ENCODE assay signal across 11 cellular contexts in genomic region chr4:57854748-57855147, GRCh38.
DNase-seq lines count a peak whose midpoint lies in the region; ATAC-seq and TF ChIP-seq lines count a peak whose summit lies in the region.
"Had no signal": no experiment of that assay in that cellular context is flagged by ENCODE, and none has a peak within 500 bp of the region (broad histone marks: within the 10 kb centered on the region; RNA-seq: fewer than 3 reads in every experiment).

No MANE protein-coding gene starts in this region.

- H3K4me1 ChIP-seq in right cardiac atrium (ENCODE audit: control insufficient read depth, insufficient read depth, low read length) (no peaks in the 10 kb centered on the region), right atrium auricular region (no peaks in the 10 kb centered on the region), ascending aorta (no peaks in the 10 kb centered on the region), colonic mucosa (no peaks in the 10 kb centered on the region)

- 27% methylated on average over 3 of the region's 3 CpGs for WGBS in right cardiac atrium

- H3K27ac Mint-ChIP-seq in CD14-positive monocyte: no peak overlapping the region

- no peaks in the 10 kb centered on the region for H3K9me3 ChIP-seq in right cardiac atrium (ENCODE audit: control insufficient read depth, low read length)
- H3K9me3 ChIP-seq in right atrium auricular region: no peaks in the 10 kb centered on the region
- H3K9me3 ChIP-seq in ascending aorta: no peaks in the 10 kb centered on the region
- no peaks in the 10 kb centered on the region for H3K9me3 ChIP-seq in colonic mucosa

- peak overlapping the region in 1 of 2 donors; percentile 31 for H3K4me3 Mint-ChIP-seq in CD14-positive monocyte

- no peak for ATAC-seq in right cardiac atrium
- ATAC-seq in HG03066 (IDR thresholded peaks at IDR 0.05; ENCODE audit: low read depth, unreplicated experiment): peak; percentile 52
- ATAC-seq: SK-N-SH treated with all-trans-retinoic acid at 6 μM for 48 hours had no signal

- H3K27ac ChIP-seq in right cardiac atrium (ENCODE audit: low read length) (no peak overlapping the region), right atrium auricular region (no peak overlapping the region), ascending aorta (no peak overlapping the region), colonic mucosa (no peak overlapping the region)

- intact Hi-C loops in right cardiac atrium (cut with DNase I): no loop called here
- intact Hi-C loops in ascending aorta (cut with DNase I): no loop called here
- intact Hi-C loops in CD14-positive monocyte (cut with micrococcal nuclease): no loop called here
- intact Hi-C loops in colonic mucosa (cut with DNase I): no loop called here

- peak overlapping the region; percentile 12 for H3K4me3 ChIP-seq in right cardiac atrium (ENCODE audit: low read length)
- H3K4me3 ChIP-seq in right atrium auricular region: no peak overlapping the region
- peak overlapping the region; percentile 1 to 9 for H3K4me3 ChIP-seq in ascending aorta
- H3K4me3 ChIP-seq in colonic mucosa: no peak overlapping the region

- no peak for TF ChIP-seq CTCF in right atrium auricular region (IDR thresholded peaks at IDR 0.05)
- TF ChIP-seq CTCF in ascending aorta (IDR thresholded peaks at IDR 0.05): no peak
- TF ChIP-seq CTCF in CD14-positive monocyte (IDR thresholded peaks at IDR 0.05): no peak
- no peak for TF ChIP-seq CTCF in colonic mucosa (IDR thresholded peaks at IDR 0.05)

- H3K4me1 Mint-ChIP-seq in CD14-positive monocyte: no peaks in the 10 kb centered on the region

- no peaks in the 10 kb centered on the region for H3K27me3 Mint-ChIP-seq in CD14-positive monocyte (ENCODE audit: low read depth in 3 of 3)

- no peaks in the 10 kb centered on the region for H3K27me3 ChIP-seq in right cardiac atrium (ENCODE audit: control insufficient read depth, insufficient read depth)
- no peaks in the 10 kb centered on the region for H3K27me3 ChIP-seq in right atrium auricular region
- H3K27me3 ChIP-seq in ascending aorta: no peaks in the 10 kb centered on the region
- H3K27me3 ChIP-seq in colonic mucosa: no peaks in the 10 kb centered on the region

- no peaks in the 10 kb centered on the region for H3K36me3 Mint-ChIP-seq in CD14-positive monocyte

- H3K36me3 ChIP-seq in right atrium auricular region: no peaks in the 10 kb centered on the region
- no peaks in the 10 kb centered on the region for H3K36me3 ChIP-seq in ascending aorta
- no peaks in the 10 kb centered on the region for H3K36me3 ChIP-seq in colonic mucosa

- DNase-seq in right cardiac atrium (no peak), right atrium auricular region (ENCODE audit: low spot score) (no peak), ascending aorta (ENCODE audit: low spot score in 2 of 2) (no peak), NCI-H748 treated with DMSO at 0.1 percent for 48 hours (lab: John Stamatoyannopoulos, UW) (no peak), CD14-positive monocyte (ENCODE audit: low spot score) (no peak), NCI-H2227 (lab: John Stamatoyannopoulos, UW; ENCODE audit: unreplicated experiment) (no peak), colonic mucosa (no peak)
- DNase-seq: GF-D8, NCI-H345 had no signal

- H3K9me3 Mint-ChIP-seq in CD14-positive monocyte: peaks cover 0 to 3% (median 0%) of the 10 kb centered on the region in 7 donors

- no peak overlapping the region for H3K9ac ChIP-seq in colonic mucosa (ENCODE audit: low read depth in 2 of 2, low read length in 2 of 2)

Comparison
In these comparisons a context has a peak if more than half of its experiments do, and no peak if none do; other contexts are left out.
1. H3K4me3 ChIP-seq: peak in right cardiac atrium (single experiment) and ascending aorta (2 of 2); none in right atrium auricular region (0 of 2) and colonic mucosa (single experiment).